ENCODE assay signal across 9 cellular contexts in genomic region chr3:104460477-104461406, GRCh38.
DNase-seq lines count a peak whose midpoint lies in the region; FAIRE-seq and TF ChIP-seq lines count a peak whose summit lies in the region.
"Had no signal": no experiment of that assay in that cellular context is flagged by ENCODE, and none has a peak within 500 bp of the region (broad histone marks: within the 10 kb centered on the region; RNA-seq: fewer than 3 reads in every experiment).

No MANE protein-coding gene starts in this region.

- H3K4me3 ChIP-seq in endodermal cell (ENCODE audit: low read length) (no peak overlapping the region), osteoblast (ENCODE audit: insufficient read depth, low read length) (no peak overlapping the region)
- H3K4me3 ChIP-seq: SJSA1 had no signal

- no peaks in the 10 kb centered on the region for H3K79me2 ChIP-seq in osteoblast (ENCODE audit: insufficient read depth, low read length)

- H3K4me3 Mint-ChIP-seq in endodermal cell, result no peak overlapping the region

- no peaks in the 10 kb centered on the region for H4K20me1 ChIP-seq in osteoblast (ENCODE audit: insufficient read depth, low read length)

- H3K4me1 ChIP-seq in endodermal cell (ENCODE audit: control insufficient read depth, insufficient read depth, low read length) (no peaks in the 10 kb centered on the region), osteoblast (ENCODE audit: insufficient read depth, low read length) (no peaks in the 10 kb centered on the region)
- H3K4me1 ChIP-seq: SJSA1 had no signal

- peaks cover 10% of the 10 kb centered on the region for H3K4me1 Mint-ChIP-seq in endodermal cell

- WGBS in endodermal cell (ENCODE audit: insufficient coverage in 1 of 2, insufficient read length in 1 of 2), 2 experiments, result 60% methylated on average over 1 of the region's 1 CpG; no CpG with 5 or more reads in 1 of the 2 experiments

- H3K36me3 ChIP-seq in endodermal cell (ENCODE audit: control insufficient read depth, insufficient read depth, low read length), result no peaks in the 10 kb centered on the region
- H3K36me3 ChIP-seq in osteoblast (ENCODE audit: insufficient read depth, low read length), result no peaks in the 10 kb centered on the region
- H3K36me3 ChIP-seq: SJSA1 had no signal

- H3K27ac Mint-ChIP-seq in endodermal cell, result no peak overlapping the region

- no peak overlapping the region for H3K27ac ChIP-seq in endodermal cell (ENCODE audit: low read depth, low read length)
- no peak overlapping the region for H3K27ac ChIP-seq in osteoblast (ENCODE audit: low read depth, low read length)
- H3K27ac ChIP-seq: SJSA1 had no signal

- FAIRE-seq in GM18507 (lab: Jason Lieb, UNC), result peak; percentile 54

- H2AFZ ChIP-seq in osteoblast (ENCODE audit: low read length), result peak overlapping the region; percentile 1

- no peaks in the 10 kb centered on the region for H3K36me3 Mint-ChIP-seq in endodermal cell (ENCODE audit: low read depth)

- peaks cover 13% of the 10 kb centered on the region for H3K9me3 Mint-ChIP-seq in endodermal cell

- DNase-seq in GM18507 (ENCODE audit: extremely low spot score, insufficient read length, low read depth) (no peak), HS-5 (ENCODE audit: low read depth) (peak; percentile 16), endodermal cell (peak; percentile 44), osteoblast (ENCODE audit: insufficient read length, low spot score, missing footprints) (peak; percentile 78), NK-92 (lab: John Stamatoyannopoulos, UW; ENCODE audit: unreplicated experiment) (no peak), NCI-H1930 (lab: John Stamatoyannopoulos, UW) (no peak), GM19238 (ENCODE audit: insufficient read length, low spot score) (no peak)
- no peak for DNase-seq in activated naive CD4-positive, alpha-beta T cell treated with Interleukin-2 at 50 U/mL for 16 hours

- TF ChIP-seq CTCF in endodermal cell (conservative IDR thresholded peaks at IDR 0.05), result peak; percentile 76
- peak; percentile 49 for TF ChIP-seq CTCF in osteoblast (IDR thresholded peaks at IDR 0.05; ENCODE audit: extremely low read depth, low read depth, low read length)

- H3K4me2 ChIP-seq in osteoblast (ENCODE audit: insufficient read depth, low read length), result no peak overlapping the region

- H3K9me3 ChIP-seq in endodermal cell (ENCODE audit: control insufficient read depth, low read length) (peaks cover 8% of the 10 kb centered on the region), osteoblast (ENCODE audit: low read depth, low read length) (no peaks in the 10 kb centered on the region)
- H3K9me3 ChIP-seq: SJSA1 had no signal

- H3K9ac ChIP-seq in endodermal cell (ENCODE audit: extremely low read depth, low read length, poor library complexity, severe bottlenecking), result no peak overlapping the region

- no peaks in the 10 kb centered on the region for H3K27me3 Mint-ChIP-seq in endodermal cell (ENCODE audit: insufficient read depth)

- no peaks in the 10 kb centered on the region for H3K27me3 ChIP-seq in endodermal cell (ENCODE audit: control insufficient read depth, insufficient read depth, low read length, poor library complexity, severe bottlenecking)
- H3K27me3 ChIP-seq in osteoblast (ENCODE audit: insufficient read depth, low read length), result peaks cover 4% of the 10 kb centered on the region
- H3K27me3 ChIP-seq: SJSA1 had no signal

Comparison
In these comparisons a context has a peak if more than half of its experiments do, and no peak if none do; other contexts are left out.
1. DNase-seq: peak in HS-5 (single experiment), endodermal cell (single experiment) and osteoblast (single experiment); none in GM18507 (single experiment), activated naive CD4-positive, alpha-beta T cell treated with Interleukin-2 at 50 U/mL for 16 hours (single experiment), NK-92 (single experiment), NCI-H1930 (0 of 2) and GM19238 (single experiment).